8 cellular contexts compared by ENCODE assay signal in genomic region chr2:179860255-179861026, GRCh38. TPM values are rescaled to one million over a fixed set of nuclear protein-coding genes. Genes with fewer than 3 reads are reported as not detected.
A peak's percentile ranks its signal among the peaks of the same experiment; 100 is the strongest.
DNase-seq lines count a peak whose midpoint lies in the region; ATAC-seq and TF ChIP-seq lines count a peak whose summit lies in the region.

No MANE protein-coding gene starts in this region.

- ATAC-seq in GM23338 = peak; percentile 54
- no peak for ATAC-seq in HG02840 (IDR thresholded peaks at IDR 0.05; ENCODE audit: low FRiP score, unreplicated experiment)
- no peak for ATAC-seq in GM19467 (IDR thresholded peaks at IDR 0.05; ENCODE audit: unreplicated experiment)

- H3K79me2 ChIP-seq in ACC112 (ENCODE audit: control insufficient read depth, insufficient read depth, low read length, unreplicated experiment) (no peaks in the 10 kb centered on the region), GM23338 (replicated peaks; ENCODE audit: insufficient read depth) (no peaks in the 10 kb centered on the region)

- H2AFZ ChIP-seq in ACC112 (ENCODE audit: low read length, unreplicated experiment) (peak overlapping the region; percentile 93), GM23338 (peak overlapping the region; percentile 99)

- H4K20me1 ChIP-seq in GM23338 (replicated peaks; ENCODE audit: insufficient read depth) = 0 out of 2 replicates have a peak, but pooled peaks cover 4% of the 10 kb centered on the region

- H3K36me3 ChIP-seq in ACC112 (ENCODE audit: insufficient read depth, low read length) = no peaks in the 10 kb centered on the region
- H3K36me3 ChIP-seq in GM23338 (ENCODE audit: insufficient read depth) = no peaks in the 10 kb centered on the region

- DNase-seq in GM23338 (ENCODE audit: low spot score) (peak; percentile 73), mesothelial cell of epicardium (ENCODE audit: low spot score in 2 of 2, unreplicated experiment in 2 of 2) (no peak), NCI-H1105 (lab: John Stamatoyannopoulos, UW) (no peak), HPDE6-E6E7 (ENCODE audit: extremely low spot score) (no peak)

- H3K4me1 ChIP-seq in ACC112 (ENCODE audit: control insufficient read depth, insufficient read depth, low read length, unreplicated experiment) (no peaks in the 10 kb centered on the region), GM23338 (ENCODE audit: insufficient read depth) (peaks cover 13% of the 10 kb centered on the region; the same call in 1 of the 2 replicates)

- no peaks in the 10 kb centered on the region for H3F3A ChIP-seq in GM23338 (replicated peaks; ENCODE audit: low read depth)

- H3K4me1 Mint-ChIP-seq in GM23338 (peaks cover 24% of the 10 kb centered on the region), brain (peaks cover 18% of the 10 kb centered on the region), mesothelial cell of epicardium (peaks cover 14% of the 10 kb centered on the region)

- peak overlapping the region; percentile 96 for H3K4me2 ChIP-seq in GM23338

- H3K27ac Mint-ChIP-seq in GM23338 (no peak overlapping the region), brain (no peak overlapping the region), mesothelial cell of epicardium (no peak overlapping the region)

- H3K27ac ChIP-seq in ACC112 (ENCODE audit: low read depth, low read length) (no peak overlapping the region), GM23338 (ENCODE audit: low read depth) (no peak overlapping the region)

- H3K4me3 ChIP-seq in ACC112 (ENCODE audit: low read depth, low read length) (peak overlapping the region; percentile 90), GM23338 (peak overlapping the region; percentile 92)

- H3K36me3 Mint-ChIP-seq in GM23338 (ENCODE audit: low read depth) = no peaks in the 10 kb centered on the region
- no peaks in the 10 kb centered on the region for H3K36me3 Mint-ChIP-seq in brain
- H3K36me3 Mint-ChIP-seq in mesothelial cell of epicardium = no peaks in the 10 kb centered on the region

- TF ChIP-seq CTCF in GM23338 (conservative IDR thresholded peaks at IDR 0.05; ENCODE audit: low read depth in 2 of 2) = no peak
- no peak for TF ChIP-seq CTCF in brain (conservative IDR thresholded peaks at IDR 0.05)
- no peak for TF ChIP-seq CTCF in mesothelial cell of epicardium (IDR thresholded peaks at IDR 0.05; ENCODE audit: unreplicated experiment)

- no peaks in the 10 kb centered on the region for H3K9me2 ChIP-seq in GM23338 (ENCODE audit: insufficient read depth)

- H3K9me3 Mint-ChIP-seq in GM23338 (no peaks in the 10 kb centered on the region), brain (no peaks in the 10 kb centered on the region), mesothelial cell of epicardium (no peaks in the 10 kb centered on the region)

- H3K27me3 Mint-ChIP-seq in GM23338 (ENCODE audit: insufficient read depth, low read depth, poor library complexity) (peaks cover 28% of the 10 kb centered on the region), brain (peaks cover 90% of the 10 kb centered on the region), mesothelial cell of epicardium (ENCODE audit: low read depth) (peaks cover 90% of the 10 kb centered on the region)

- peak overlapping the region; percentile 91 for H3K4me3 Mint-ChIP-seq in GM23338
- H3K4me3 Mint-ChIP-seq in brain = peak overlapping the region; percentile 61 to 80 (median 77)
- peak overlapping the region; percentile 29 for H3K4me3 Mint-ChIP-seq in mesothelial cell of epicardium

- peaks cover 63% of the 10 kb centered on the region for H3K27me3 ChIP-seq in ACC112 (ENCODE audit: insufficient read depth, low read length)
- H3K27me3 ChIP-seq in GM23338 (ENCODE audit: insufficient read depth) = peaks cover 57% of the 10 kb centered on the region

TF ChIP-seq in GM23338, 12 proteins besides CTCF, POLR2A, EP300 and RAD21 (continues in another document):
- TF ChIP-seq POLR2AphosphoS5 (IDR thresholded peaks at IDR 0.05; ENCODE audit: low read depth) = no peak
- no peak for TF ChIP-seq JUNB (IDR thresholded peaks at IDR 0.05; ENCODE audit: unreplicated experiment)
- no peak for TF ChIP-seq EZH2phosphoT487 (IDR thresholded peaks at IDR 0.05; ENCODE audit: unreplicated experiment)
- TF ChIP-seq NANOG (IDR thresholded peaks at IDR 0.05; ENCODE audit: borderline replicate concordance) = no peak
- no peak for TF ChIP-seq ZNF114 (CRISPR knock-in tag; IDR thresholded peaks at IDR 0.05)
- TF ChIP-seq, protein P1, sequence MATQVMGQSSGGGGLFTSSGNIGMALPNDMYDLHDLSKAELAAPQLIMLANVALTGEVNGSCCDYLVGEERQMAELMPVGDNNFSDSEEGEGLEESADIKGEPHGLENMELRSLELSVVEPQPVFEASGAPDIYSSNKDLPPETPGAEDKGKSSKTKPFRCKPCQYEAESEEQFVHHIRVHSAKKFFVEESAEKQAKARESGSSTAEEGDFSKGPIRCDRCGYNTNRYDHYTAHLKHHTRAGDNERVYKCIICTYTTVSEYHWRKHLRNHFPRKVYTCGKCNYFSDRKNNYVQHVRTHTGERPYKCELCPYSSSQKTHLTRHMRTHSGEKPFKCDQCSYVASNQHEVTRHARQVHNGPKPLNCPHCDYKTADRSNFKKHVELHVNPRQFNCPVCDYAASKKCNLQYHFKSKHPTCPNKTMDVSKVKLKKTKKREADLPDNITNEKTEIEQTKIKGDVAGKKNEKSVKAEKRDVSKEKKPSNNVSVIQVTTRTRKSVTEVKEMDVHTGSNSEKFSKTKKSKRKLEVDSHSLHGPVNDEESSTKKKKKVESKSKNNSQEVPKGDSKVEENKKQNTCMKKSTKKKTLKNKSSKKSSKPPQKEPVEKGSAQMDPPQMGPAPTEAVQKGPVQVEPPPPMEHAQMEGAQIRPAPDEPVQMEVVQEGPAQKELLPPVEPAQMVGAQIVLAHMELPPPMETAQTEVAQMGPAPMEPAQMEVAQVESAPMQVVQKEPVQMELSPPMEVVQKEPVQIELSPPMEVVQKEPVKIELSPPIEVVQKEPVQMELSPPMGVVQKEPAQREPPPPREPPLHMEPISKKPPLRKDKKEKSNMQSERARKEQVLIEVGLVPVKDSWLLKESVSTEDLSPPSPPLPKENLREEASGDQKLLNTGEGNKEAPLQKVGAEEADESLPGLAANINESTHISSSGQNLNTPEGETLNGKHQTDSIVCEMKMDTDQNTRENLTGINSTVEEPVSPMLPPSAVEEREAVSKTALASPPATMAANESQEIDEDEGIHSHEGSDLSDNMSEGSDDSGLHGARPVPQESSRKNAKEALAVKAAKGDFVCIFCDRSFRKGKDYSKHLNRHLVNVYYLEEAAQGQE (IDR thresholded peaks at IDR 0.05; ENCODE audit: unreplicated experiment) = no peak
- TF ChIP-seq EZH2 (IDR thresholded peaks at IDR 0.05; ENCODE audit: low read depth, unreplicated experiment) = no peak
- TF ChIP-seq, protein P2, sequence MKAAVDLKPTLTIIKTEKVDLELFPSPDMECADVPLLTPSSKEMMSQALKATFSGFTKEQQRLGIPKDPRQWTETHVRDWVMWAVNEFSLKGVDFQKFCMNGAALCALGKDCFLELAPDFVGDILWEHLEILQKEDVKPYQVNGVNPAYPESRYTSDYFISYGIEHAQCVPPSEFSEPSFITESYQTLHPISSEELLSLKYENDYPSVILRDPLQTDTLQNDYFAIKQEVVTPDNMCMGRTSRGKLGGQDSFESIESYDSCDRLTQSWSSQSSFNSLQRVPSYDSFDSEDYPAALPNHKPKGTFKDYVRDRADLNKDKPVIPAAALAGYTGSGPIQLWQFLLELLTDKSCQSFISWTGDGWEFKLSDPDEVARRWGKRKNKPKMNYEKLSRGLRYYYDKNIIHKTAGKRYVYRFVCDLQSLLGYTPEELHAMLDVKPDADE (IDR thresholded peaks at IDR 0.05) = no peak
- no peak for TF ChIP-seq STAT1 (IDR thresholded peaks at IDR 0.05; ENCODE audit: unreplicated experiment)
- TF ChIP-seq ZNF331 (CRISPR knock-in tag; IDR thresholded peaks at IDR 0.05; ENCODE audit: low read depth) = no peak

RNA-seq across cellular contexts. Expression of gene ZNF385B, which starts 1.0 kb away (rescaled TPM):
- 1.4 and 1.5 TPM in 2 replicates for total RNA-seq in GM23338 (2014; rRNA removed; shearing (Covaris generic))
- polyA plus RNA-seq in GM23338 (2016; fragmentation: Nextera tagmentation; extraction: Ambion mirVana) = 3.1 and 4.6 TPM in 2 replicates
- 2.4 TPM for polyA plus RNA-seq in brain (ENCODE audit: insufficient read depth, low read depth, low replicate concordance)
- total RNA-seq in mesothelial cell of epicardium = 0.11 to 0.20 TPM in 2 of 3 replicates, not detected in the other

Comparison
In these comparisons a context has a peak if more than half of its experiments do, and no peak if none do; other contexts are left out.
1. H3K4me3 Mint-ChIP-seq: peak in every context shown above with its lines; median percentile 91 in GM23338; 77 in brain; 29 in mesothelial cell of epicardium.